Comparison of ENCODE assay signal across 9 cellular contexts in the genomic region with DNA sequence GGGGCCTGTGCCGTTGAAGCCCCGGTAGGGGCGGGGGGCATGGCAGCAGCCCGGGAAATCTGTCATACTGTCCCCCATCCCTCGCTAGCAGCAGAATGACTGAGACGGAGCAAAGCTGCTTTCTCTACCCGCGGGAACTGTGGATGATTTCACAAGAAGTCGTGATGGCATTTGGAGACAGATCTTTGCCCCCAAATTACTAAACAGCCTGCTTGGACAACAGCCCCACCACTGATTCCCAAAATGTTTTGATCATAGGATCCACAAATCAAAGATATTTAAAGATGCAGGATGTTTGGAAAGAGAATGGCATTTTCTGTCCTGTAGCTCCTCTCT.
DNase-seq lines count a peak whose midpoint lies in the region; ATAC-seq, FAIRE-seq and TF ChIP-seq lines count a peak whose summit lies in the region.
"Had no signal": no experiment of that assay in that cellular context is flagged by ENCODE, and none has a peak within 500 bp of the region (broad histone marks: within the 10 kb centered on the region; RNA-seq: fewer than 3 reads in every experiment).

No MANE protein-coding gene starts in this region.

- in situ Hi-C loops in HepG2 (cut with HindIII; ENCODE audit: extremely low pct_ligation_motif_present, low pct_unique_long_range_greater_than_20kb), result no loop called here

- POLR2A ChIA-PET in HepG2 (lab: Yijun Ruan, JAX), result no interaction called here

- H2AFZ ChIP-seq in MM.1S (ENCODE audit: low read length), result 0 out of 2 replicates have a peak overlapping the region, but pooled peaks have one; percentile 19
- no peak overlapping the region for H2AFZ ChIP-seq in HepG2 (ENCODE audit: low read length)
- H2AFZ ChIP-seq in smooth muscle cell (ENCODE audit: low read depth), result peak overlapping the region; percentile 86

- no peaks in the 10 kb centered on the region for H3K36me3 ChIP-seq in MM.1S (replicated peaks; ENCODE audit: insufficient read depth, low read length)
- H3K36me3 ChIP-seq in HepG2 (replicated peaks in 1 of 2; ENCODE audit: control insufficient read depth in 1 of 2, insufficient read depth in 2 of 2, low read length in 2 of 2), result no peaks in the 10 kb centered on the region
- no peaks in the 10 kb centered on the region for H3K36me3 ChIP-seq in smooth muscle cell (ENCODE audit: low read depth)

- CTCF ChIA-PET in HepG2 (lab: Yijun Ruan, JAX; ENCODE audit: low intra/inter-chr PET ratio, low total read pairs), result no interaction called here

- no peak for TF ChIP-seq POLR2A in HepG2 (IDR thresholded peaks at IDR 0.05; ENCODE audit: insufficient read depth in 1 of 2, low read depth in 2 of 2, low read length in 2 of 2)

- no peak for FAIRE-seq in HepG2 (lab: Jason Lieb, UNC)
- FAIRE-seq: GM12878 had no signal

- TF ChIP-seq EP300 in HepG2 (IDR thresholded peaks at IDR 0.05; ENCODE audit: low read depth in 2 of 2, low read length in 2 of 2) (no peak), HepG2 (CRISPR knock-in tag; IDR thresholded peaks at IDR 0.05; ENCODE audit: borderline replicate concordance) (no peak)

- H3K4me1 ChIP-seq in MM.1S (ENCODE audit: low read length), result no peaks in the 10 kb centered on the region
- H3K4me1 ChIP-seq in HepG2 (ENCODE audit: insufficient read depth, low read length), result no peaks in the 10 kb centered on the region
- H3K4me1 ChIP-seq in smooth muscle cell (ENCODE audit: low read depth), result peaks cover 23% of the 10 kb centered on the region

- ATAC-seq in HepG2, result no peak; the same call in 2 of the 3 replicates
- ATAC-seq in GM21528 (IDR thresholded peaks at IDR 0.05; ENCODE audit: low FRiP score, unreplicated experiment), result no peak
- ATAC-seq: GM12878 had no signal

- intact Hi-C loops in HepG2 (cut with micrococcal nuclease; ENCODE audit: unreplicated experiment), result no loop called here

- no peaks in the 10 kb centered on the region for H3K27me3 ChIP-seq in MM.1S (replicated peaks; ENCODE audit: insufficient read depth, low read length)
- H3K27me3 ChIP-seq in HepG2 (ENCODE audit: control insufficient read depth in 1 of 2, insufficient read depth in 2 of 2, low read length in 2 of 2), result peaks cover 12 to 37% of the 10 kb centered on the region in 2 experiments
- no peaks in the 10 kb centered on the region for H3K27me3 ChIP-seq in smooth muscle cell (ENCODE audit: low read depth)

- H3K9me3 ChIP-seq in MM.1S (replicated peaks; ENCODE audit: insufficient read depth, low read length), result no peaks in the 10 kb centered on the region; the same call in 1 of the 2 replicates
- peaks cover 26% of the 10 kb centered on the region for H3K9me3 ChIP-seq in HepG2 (ENCODE audit: low read length)
- no peaks in the 10 kb centered on the region for H3K9me3 ChIP-seq in smooth muscle cell (replicated peaks; ENCODE audit: low read depth)

- H3K4me3 ChIP-seq in MM.1S (ENCODE audit: low read length) (no peak overlapping the region), choroid plexus epithelial cell (ENCODE audit: low read depth, low read length) (peak overlapping the region; percentile 59), HepG2 (replicated peaks in 1 of 3; ENCODE audit: insufficient read depth in 1 of 3, low read depth in 2 of 3, low read length in 3 of 3) (no peak overlapping the region), smooth muscle cell (peak overlapping the region; percentile 58)
- H3K4me3 ChIP-seq: GM12878 had no signal

- DNase-seq in MM.1S (no peak), choroid plexus epithelial cell (ENCODE audit: low read depth) (no peak), HepG2 (ENCODE audit: low spot score) (no peak), smooth muscle cell (lab: John Stamatoyannopoulos, UW; ENCODE audit: unreplicated experiment) (no peak), DMS153 (lab: John Stamatoyannopoulos, UW) (no peak), GM20000 (ENCODE audit: low spot score) (no peak), superior temporal gyrus (ENCODE audit: extremely low spot score) (no peak)

- no peak for TF ChIP-seq RAD21 in HepG2 (CRISPR knock-in tag; IDR thresholded peaks at IDR 0.05)

- H3K4me2 ChIP-seq in MM.1S (ENCODE audit: low read depth, low read length), result no peak overlapping the region
- no peak overlapping the region for H3K4me2 ChIP-seq in HepG2 (ENCODE audit: low read depth, low read length)
- peak overlapping the region; percentile 87 for H3K4me2 ChIP-seq in smooth muscle cell

- no peak overlapping the region for H3K9ac ChIP-seq in MM.1S (ENCODE audit: low read length)
- H3K9ac ChIP-seq in HepG2 (ENCODE audit: insufficient read depth, low read depth, low read length), result no peak overlapping the region
- peak overlapping the region; percentile 25 for H3K9ac ChIP-seq in smooth muscle cell (ENCODE audit: low read depth)

- TF ChIP-seq CTCF in MM.1S (IDR thresholded peaks at IDR 0.05; ENCODE audit: low read length), result no peak
- no peak for TF ChIP-seq CTCF in choroid plexus epithelial cell (conservative IDR thresholded peaks at IDR 0.05; ENCODE audit: low read depth, low read length)
- no peak for TF ChIP-seq CTCF in HepG2 (CRISPR knock-in tag; IDR thresholded peaks at IDR 0.05)
- no peak for TF ChIP-seq CTCF in smooth muscle cell (IDR thresholded peaks at IDR 0.05; ENCODE audit: borderline replicate concordance, insufficient read depth, poor library complexity, severe bottlenecking)
- TF ChIP-seq CTCF in GM20000 (IDR thresholded peaks at IDR 0.05; ENCODE audit: extremely low read depth, missing control alignments), result no peak

- H3K9me2 ChIP-seq in MM.1S (replicated peaks; ENCODE audit: insufficient read depth, low read length), result no peaks in the 10 kb centered on the region

- H3K27ac ChIP-seq in MM.1S (ENCODE audit: low read length) (no peak overlapping the region), HepG2 (ENCODE audit: extremely low read length, insufficient read depth, low read length) (no peak overlapping the region), smooth muscle cell (ENCODE audit: low read depth) (no peak overlapping the region)

- BruUV-seq in HepG2 (replicated peaks; lab: Mats Ljungman, UMichigan), result no TSS peak

- H3F3A ChIP-seq in MM.1S (ENCODE audit: insufficient read depth, low read length) (no peaks in the 10 kb centered on the region), smooth muscle cell (ENCODE audit: low read depth) (no peaks in the 10 kb centered on the region)

- WGBS in HepG2 (ENCODE audit: low lambda C conversion rate), result 7% methylated on average over 3 of the region's 9 CpGs
- 3% methylated on average over 9 of the region's 9 CpGs for WGBS in smooth muscle cell (ENCODE audit: low lambda C conversion rate)

- no peaks in the 10 kb centered on the region for H4K20me1 ChIP-seq in MM.1S (ENCODE audit: insufficient read depth, low read length)
- no peaks in the 10 kb centered on the region for H4K20me1 ChIP-seq in HepG2 (ENCODE audit: insufficient read depth, low read length)
- H4K20me1 ChIP-seq in smooth muscle cell (ENCODE audit: low read depth), result no peaks in the 10 kb centered on the region

- no peaks in the 10 kb centered on the region for H3K79me2 ChIP-seq in MM.1S (ENCODE audit: low read length)
- H3K79me2 ChIP-seq in HepG2 (ENCODE audit: insufficient read depth, low read length), result no peaks in the 10 kb centered on the region
- no peaks in the 10 kb centered on the region for H3K79me2 ChIP-seq in smooth muscle cell (ENCODE audit: low read depth)

TF ChIP-seq in HepG2, 621 proteins besides CTCF, POLR2A, EP300 and RAD21:
- TF ChIP-seq ZNF530 (CRISPR knock-in tag; IDR thresholded peaks at IDR 0.05; ENCODE audit: low read depth) (no peak), ZNF567 (CRISPR knock-in tag; IDR thresholded peaks at IDR 0.05; ENCODE audit: borderline replicate concordance) (no peak), MIXL1 (CRISPR knock-in tag; IDR thresholded peaks at IDR 0.05) (no peak), EZH2 (conservative IDR thresholded peaks at IDR 0.05; ENCODE audit: low read depth, low read length) (0 out of 2 replicates have a peak, but pooled peaks have one; percentile 10)

Comparison
In these comparisons a context has a peak if more than half of its experiments do, and no peak if none do; other contexts are left out.
1. H3K4me3 ChIP-seq: peak in choroid plexus epithelial cell (single experiment) and smooth muscle cell (single experiment); none in MM.1S (single experiment) and HepG2 (0 of 3).